Comparison of ENCODE assay signal across 8 cellular contexts in genomic region chr3:17894434-17895060, GRCh38.
DNase-seq lines count a peak whose midpoint lies in the region; ATAC-seq and TF ChIP-seq lines count a peak whose summit lies in the region.

No MANE protein-coding gene starts in this region.

- no peaks in the 10 kb centered on the region for H3K36me3 Mint-ChIP-seq in Calu3 (ENCODE audit: insufficient read depth, unreplicated experiment)
- H3K36me3 Mint-ChIP-seq in glutamatergic neuron (ENCODE audit: unreplicated experiment) = no peaks in the 10 kb centered on the region

- H3K27ac Mint-ChIP-seq in Calu3 (ENCODE audit: unreplicated experiment) (no peak overlapping the region), glutamatergic neuron (ENCODE audit: unreplicated experiment) (no peak overlapping the region)

- peak; percentile 56 for TF ChIP-seq CTCF in Calu3 (IDR thresholded peaks at IDR 0.05; ENCODE audit: unreplicated experiment)
- peak; percentile 44; the same call in 1 of the 2 replicates for TF ChIP-seq CTCF in LNCAP (IDR thresholded peaks at IDR 0.05)
- TF ChIP-seq CTCF in glutamatergic neuron (IDR thresholded peaks at IDR 0.05; ENCODE audit: partially characterized antibody, unreplicated experiment) = peak; percentile 38
- no peak for TF ChIP-seq CTCF in ascending aorta (IDR thresholded peaks at IDR 0.05)

- peaks cover 2% of the 10 kb centered on the region for H3K9me3 Mint-ChIP-seq in Calu3 (ENCODE audit: low read depth, unreplicated experiment)
- H3K9me3 Mint-ChIP-seq in glutamatergic neuron (ENCODE audit: unreplicated experiment) = no peaks in the 10 kb centered on the region

- BruUV-seq in Calu3 (replicated peaks; lab: Mats Ljungman, UMichigan) = no TSS peak

- H3K4me1 Mint-ChIP-seq in Calu3 (ENCODE audit: low read depth, unreplicated experiment) (peaks cover 12% of the 10 kb centered on the region), glutamatergic neuron (ENCODE audit: low read depth, unreplicated experiment) (peaks cover 2% of the 10 kb centered on the region)

- CTCF ChIA-PET in Calu3 (lab: Charles Lee) = interaction anchor here (0.5 to 3.0 kb wide), 9 partner anchors 25 to 863 kb away, joined by 3 to 23 read pairs (median 3); no protein-coding TSS in a partner anchor

- no peak overlapping the region for H3K27ac ChIP-seq in ascending aorta

- H3K27me3 Mint-ChIP-seq in Calu3 (ENCODE audit: unreplicated experiment) (no peaks in the 10 kb centered on the region), glutamatergic neuron (ENCODE audit: unreplicated experiment) (no peaks in the 10 kb centered on the region)

- H3K36me3 ChIP-seq in ascending aorta = no peaks in the 10 kb centered on the region

- DNase-seq in Calu3 (peak; percentile 70), glutamatergic neuron (peak; percentile 69), ascending aorta (ENCODE audit: low spot score in 2 of 2) (no peak), cardiac septum (ENCODE audit: low spot score) (no peak)
- DNase-seq in activated CD4-positive, alpha-beta T cell treated with anti-CD3 and anti-CD28 coated beads, Interleukin-2, amount 50 U/mL, for 1 hour = peak; percentile 7
- peak; percentile 19 for DNase-seq in stimulated activated CD8-positive, alpha-beta memory T cell treated with anti-CD3 and anti-CD28 coated beads, Interleukin-4, amount 100 ng/mL, for 24 hours (ENCODE audit: low read depth)

- peak; percentile 86 for ATAC-seq in GM19372 (IDR thresholded peaks at IDR 0.05; ENCODE audit: low read depth, unreplicated experiment)

- H3K9me3 ChIP-seq in ascending aorta = peaks cover 5 to 8% of the 10 kb centered on the region in 2 donors

- H3K4me1 ChIP-seq in ascending aorta = no peaks in the 10 kb centered on the region

- intact Hi-C loops in Calu3 (cut with micrococcal nuclease; ENCODE audit: unreplicated experiment) = loop anchor here (1.0 to 10.0 kb wide), 5 partner anchors 401 to 1090 kb away; no protein-coding TSS in a partner anchor
- intact Hi-C loops in ascending aorta (cut with DNase I) = no loop called here
- intact Hi-C loops in cardiac septum (cut with DNase I) = no loop called here

- no peaks in the 10 kb centered on the region for H3K27me3 ChIP-seq in ascending aorta

- no peak overlapping the region for H3K4me3 ChIP-seq in ascending aorta

- H3K4me3 Mint-ChIP-seq in Calu3 (ENCODE audit: low read depth, unreplicated experiment) (no peak overlapping the region), glutamatergic neuron (ENCODE audit: unreplicated experiment) (no peak overlapping the region)

Comparison
In these comparisons a context has a peak if more than half of its experiments do, and no peak if none do; other contexts are left out.
1. DNase-seq: peak in Calu3 (single experiment), activated CD4-positive, alpha-beta T cell treated with anti-CD3 and anti-CD28 coated beads, Interleukin-2, amount 50 U/mL, for 1 hour (single experiment), glutamatergic neuron (single experiment) and stimulated activated CD8-positive, alpha-beta memory T cell treated with anti-CD3 and anti-CD28 coated beads, Interleukin-4, amount 100 ng/mL, for 24 hours (single experiment); none in ascending aorta (0 of 2) and cardiac septum (single experiment).
2. CTCF ChIP-seq: peak in Calu3 (single experiment), LNCAP (single experiment) and glutamatergic neuron (single experiment); none in ascending aorta (0 of 3).